In genomic region chr3:27720899-27721716, GRCh38 we compare ENCODE assay signal across 8 cellular contexts. TPM values are rescaled to one million over a fixed set of nuclear protein-coding genes. Genes with fewer than 3 reads are reported as not detected.
DNase-seq lines count a peak whose midpoint lies in the region; ATAC-seq and TF ChIP-seq lines count a peak whose summit lies in the region.

No MANE protein-coding gene starts in this region.

- H2BK12ac ChIP-seq in neuronal stem cell (ENCODE audit: low read length) = no peak overlapping the region

- no peaks in the 10 kb centered on the region for H3K36me3 Mint-ChIP-seq in activated naive CD4-positive, alpha-beta T cell treated with anti-CD3 and anti-CD28 coated beads, Interleukin-2, amount 10 ng/mL, durations not matched to agents 7 days and 5 days
- H3K36me3 Mint-ChIP-seq in endothelial cell (ENCODE audit: low read depth, unreplicated experiment) = no peaks in the 10 kb centered on the region

- H3K14ac ChIP-seq in neuronal stem cell (ENCODE audit: low read length) = no peak overlapping the region

- CTCF ChIA-PET in activated naive CD4-positive, alpha-beta T cell treated with anti-CD3 and anti-CD28 coated beads, Interleukin-2, amount 10 ng/mL, durations not matched to agents 7 days and 5 days (lab: Charles Lee) = interaction anchor here (0.7 to 5.8 kb wide), 11 partner anchors 9 to 606 kb away, joined by 3 to 58 read pairs (median 5); no protein-coding TSS in a partner anchor

- H4K91ac ChIP-seq in neuronal stem cell (ENCODE audit: low read depth, low read length, poor library complexity) = no peak overlapping the region

- H3K9ac ChIP-seq in NT2/D1 (ENCODE audit: insufficient read length, low read depth) (peak overlapping the region; percentile 65), neuronal stem cell (ENCODE audit: low read depth, low read length, poor library complexity) (no peak overlapping the region)

- no peak overlapping the region for H2BK15ac ChIP-seq in neuronal stem cell (ENCODE audit: low read length)

- H3K9me3 Mint-ChIP-seq in activated naive CD4-positive, alpha-beta T cell treated with anti-CD3 and anti-CD28 coated beads, Interleukin-2, amount 10 ng/mL, durations not matched to agents 7 days and 5 days = no peaks in the 10 kb centered on the region
- H3K9me3 Mint-ChIP-seq in endothelial cell (ENCODE audit: unreplicated experiment) = no peaks in the 10 kb centered on the region

- H3K4me3 Mint-ChIP-seq in activated naive CD4-positive, alpha-beta T cell treated with anti-CD3 and anti-CD28 coated beads, Interleukin-2, amount 10 ng/mL, durations not matched to agents 7 days and 5 days = peak overlapping the region; percentile 63
- peak overlapping the region; percentile 78 for H3K4me3 Mint-ChIP-seq in endothelial cell (ENCODE audit: unreplicated experiment)

- H3K27ac Mint-ChIP-seq in activated naive CD4-positive, alpha-beta T cell treated with anti-CD3 and anti-CD28 coated beads, Interleukin-2, amount 10 ng/mL, durations not matched to agents 7 days and 5 days = peak overlapping the region; percentile 70
- no peak overlapping the region for H3K27ac Mint-ChIP-seq in endothelial cell (ENCODE audit: unreplicated experiment)

- no peak overlapping the region for H3K18ac ChIP-seq in neuronal stem cell (ENCODE audit: low read length)

- H3K27ac ChIP-seq in neuronal stem cell (replicated peaks; ENCODE audit: low read length) = no peak overlapping the region

- no peaks in the 10 kb centered on the region for H3K79me1 ChIP-seq in neuronal stem cell (ENCODE audit: low read depth, low read length)

- TF ChIP-seq CTCF in endothelial cell (IDR thresholded peaks at IDR 0.05; ENCODE audit: unreplicated experiment) = no peak

- in situ Hi-C loops in ACHN (cut with HindIII; ENCODE audit: low pct_ligation_motif_present, low pct_unique_long_range_greater_than_20kb, low sequenced_read_pairs) = no loop called here

- H3K4me1 ChIP-seq in NT2/D1 (ENCODE audit: insufficient read depth, insufficient read length) = peaks cover 4% of the 10 kb centered on the region
- peaks cover 0 to 1% of the 10 kb centered on the region in 2 donors for H3K4me1 ChIP-seq in neuronal stem cell (ENCODE audit: control insufficient read depth in 2 of 2, insufficient read depth in 1 of 2, low read depth in 1 of 2, low read length in 2 of 2)

- H3K36me3 ChIP-seq in NT2/D1 (ENCODE audit: insufficient read depth, insufficient read length, low read length) (no peaks in the 10 kb centered on the region), neuronal stem cell (replicated peaks in 1 of 2; ENCODE audit: control insufficient read depth in 2 of 2, insufficient read depth in 2 of 2, low read length in 2 of 2) (no peaks in the 10 kb centered on the region)

- no peak for ATAC-seq in GM21576 (IDR thresholded peaks at IDR 0.05; ENCODE audit: unreplicated experiment)

- peak; percentile 24 for DNase-seq in activated naive CD4-positive, alpha-beta T cell treated with anti-CD3 and anti-CD28 coated beads, Interleukin-2, amount 10 ng/mL, durations not matched to agents 7 days and 5 days
- DNase-seq in activated naive CD4-positive, alpha-beta T cell treated with Interleukin-2 at 50 U/mL for 16 hours = no peak
- DNase-seq in NT2/D1 (ENCODE audit: low read depth, low spot score) = no peak
- DNase-seq in endothelial cell (ENCODE audit: low spot score) = no peak
- no peak for DNase-seq in neuronal stem cell (ENCODE audit: low spot score)
- DNase-seq in hepatic stellate cell (ENCODE audit: low spot score) = no peak
- no peak for DNase-seq in ACHN

- H2AFZ ChIP-seq in neuronal stem cell (ENCODE audit: low read length) = peak overlapping the region; percentile 95

- H3K4ac ChIP-seq in neuronal stem cell (ENCODE audit: low read length) = no peak overlapping the region

- H2BK120ac ChIP-seq in neuronal stem cell (ENCODE audit: low read depth, low read length) = no peak overlapping the region

- H2BK5ac ChIP-seq in neuronal stem cell (ENCODE audit: low read length) = no peak overlapping the region

- H3K9me3 ChIP-seq in NT2/D1 (ENCODE audit: insufficient read depth, low read length) = no peaks in the 10 kb centered on the region
- peaks cover 0 to 3% of the 10 kb centered on the region in 2 donors for H3K9me3 ChIP-seq in neuronal stem cell (replicated peaks in 1 of 2; ENCODE audit: control insufficient read depth in 2 of 2, insufficient read depth in 1 of 2, low read depth in 1 of 2, low read length in 2 of 2)

- peak overlapping the region; percentile 80 for H3K23ac ChIP-seq in neuronal stem cell (ENCODE audit: low read depth, low read length, poor library complexity)

- H3K27me3 ChIP-seq in NT2/D1 (ENCODE audit: insufficient read depth, insufficient read length) (peaks cover 96% of the 10 kb centered on the region), neuronal stem cell (ENCODE audit: control insufficient read depth in 3 of 3, insufficient read depth in 3 of 3, low read depth in 1 of 3, low read length in 3 of 3) (peaks cover 47 to 99% (median 91%) of the 10 kb centered on the region in 3 experiments)

- peaks cover 36% of the 10 kb centered on the region for H3K4me1 Mint-ChIP-seq in activated naive CD4-positive, alpha-beta T cell treated with anti-CD3 and anti-CD28 coated beads, Interleukin-2, amount 10 ng/mL, durations not matched to agents 7 days and 5 days
- H3K4me1 Mint-ChIP-seq in endothelial cell (ENCODE audit: unreplicated experiment) = peaks cover 29% of the 10 kb centered on the region

- no CpG with 5 or more reads among the region's 64 CpGs for WGBS in neuronal stem cell (ENCODE audit: extremely low coverage in 2 of 2, insufficient read length in 2 of 2, insufficient replicate concordance in 1 of 2), 2 donors

- H3K4me2 ChIP-seq in neuronal stem cell (ENCODE audit: insufficient read depth, low read length, poor library complexity, severe bottlenecking) = peak overlapping the region; percentile 94

- H4K8ac ChIP-seq in neuronal stem cell (ENCODE audit: low read depth, low read length) = no peak overlapping the region

- no peak overlapping the region for H2AK5ac ChIP-seq in neuronal stem cell (ENCODE audit: low read depth, low read length)

- peaks cover 94% of the 10 kb centered on the region for H3K27me3 Mint-ChIP-seq in activated naive CD4-positive, alpha-beta T cell treated with anti-CD3 and anti-CD28 coated beads, Interleukin-2, amount 10 ng/mL, durations not matched to agents 7 days and 5 days
- H3K27me3 Mint-ChIP-seq in endothelial cell (ENCODE audit: unreplicated experiment) = peaks cover 32% of the 10 kb centered on the region

- H3K4me3 ChIP-seq in NT2/D1 (ENCODE audit: insufficient read length, low read depth) (peak overlapping the region; percentile 51), neuronal stem cell (ENCODE audit: low read length in 2 of 2) (peak overlapping the region; percentile 32 to 76)

RNA-seq across cellular contexts. Expression of gene EOMES, which starts 1.0 kb away (rescaled TPM):
- total RNA-seq in endothelial cell (ENCODE audit: unreplicated experiment) = 5.1 TPM
- polyA plus RNA-seq in neuronal stem cell (2013, experiment 1 of 2) = 0.06 TPM
- polyA plus RNA-seq in neuronal stem cell (2013, experiment 2 of 2) = 0.07 TPM
